8 cellular contexts compared by ENCODE assay signal in genomic region chr18:74598350-74599001, GRCh38. TPM values are rescaled to one million over a fixed set of nuclear protein-coding genes. Genes with fewer than 3 reads are reported as not detected.
DNase-seq lines count a peak whose midpoint lies in the region; ATAC-seq and TF ChIP-seq lines count a peak whose summit lies in the region.

No MANE protein-coding gene starts in this region.

- no peaks in the 10 kb centered on the region for H3K27me3 Mint-ChIP-seq in activated CD4-positive, alpha-beta T cell treated with anti-CD3 and anti-CD28 coated beads for 36 hours

- intact Hi-C loops in activated CD4-positive, alpha-beta T cell treated with anti-CD3 and anti-CD28 coated beads for 36 hours (cut with DNase I, micrococcal nuclease), result loop anchor here in 1 of 2 experiments (1.0 to 5.0 kb wide), 3 partner anchors 33 to 536 kb away; no protein-coding TSS in a partner anchor
- intact Hi-C loops in colonic mucosa (cut with DNase I), result loop anchor here (5.0 kb wide), 1 partner anchor 96 kb away; no protein-coding TSS in a partner anchor
- intact Hi-C loops in lower lobe of right lung (cut with DNase I), result no loop called here

- POLR2A ChIA-PET in activated CD4-positive, alpha-beta T cell treated with anti-CD3 and anti-CD28 coated beads for 36 hours (lab: Charles Lee), result interaction anchor here (0.6 to 1.5 kb wide), 4 partner anchors 16 to 612 kb away, joined by 3 to 5 read pairs (median 3); partner anchors contain the start of gene TSHZ1

- peak overlapping the region; percentile 86 for H3K4me3 Mint-ChIP-seq in activated CD4-positive, alpha-beta T cell treated with anti-CD3 and anti-CD28 coated beads for 36 hours

- H3K27me3 ChIP-seq in colonic mucosa, result no peaks in the 10 kb centered on the region
- no peaks in the 10 kb centered on the region for H3K27me3 ChIP-seq in lower lobe of right lung (ENCODE audit: low read depth)

- H3K27ac Mint-ChIP-seq in activated CD4-positive, alpha-beta T cell treated with anti-CD3 and anti-CD28 coated beads for 36 hours, result peak overlapping the region; percentile 99

- peak overlapping the region; percentile 91 to 95 for H3K9ac ChIP-seq in colonic mucosa (ENCODE audit: low read depth in 2 of 2, low read length in 2 of 2)

- H3K27ac ChIP-seq in colonic mucosa (peak overlapping the region; percentile 96), lower lobe of right lung (peak overlapping the region; percentile 99)

- CTCF ChIA-PET in activated CD4-positive, alpha-beta T cell treated with anti-CD3 and anti-CD28 coated beads for 36 hours (lab: Charles Lee), result interaction anchor here (0.6 to 1.5 kb wide), 7 partner anchors 9 to 242 kb away, joined by 3 to 8 read pairs (median 3); no protein-coding TSS in a partner anchor

- H3K4me1 ChIP-seq in colonic mucosa, result peaks cover 7% of the 10 kb centered on the region
- peaks cover 33% of the 10 kb centered on the region for H3K4me1 ChIP-seq in lower lobe of right lung

- H3K36me3 ChIP-seq in colonic mucosa (no peaks in the 10 kb centered on the region), lower lobe of right lung (peaks cover 2% of the 10 kb centered on the region)

- H3K4me1 Mint-ChIP-seq in activated CD4-positive, alpha-beta T cell treated with anti-CD3 and anti-CD28 coated beads for 36 hours, result peaks cover 36% of the 10 kb centered on the region

- H3K36me3 Mint-ChIP-seq in activated CD4-positive, alpha-beta T cell treated with anti-CD3 and anti-CD28 coated beads for 36 hours (ENCODE audit: low read depth), result peaks cover 34% of the 10 kb centered on the region

- H3K9me3 Mint-ChIP-seq in activated CD4-positive, alpha-beta T cell treated with anti-CD3 and anti-CD28 coated beads for 36 hours (ENCODE audit: low read depth), result peaks cover 3% of the 10 kb centered on the region

- no peaks in the 10 kb centered on the region for H3K9me3 ChIP-seq in colonic mucosa
- H3K9me3 ChIP-seq in lower lobe of right lung, result no peaks in the 10 kb centered on the region

- ATAC-seq in HG02870 (IDR thresholded peaks at IDR 0.05; ENCODE audit: unreplicated experiment) (peak; percentile 49), lower lobe of right lung (peak; percentile 69 to 76)
- peak; percentile 28 for ATAC-seq in activated CD4-positive, alpha-beta T cell treated with anti-CD3 and anti-CD28 coated beads for 36 hours

- peak; percentile 29 for DNase-seq in SIG-M5 treated with dmso at 0.1 percent for 504 hours (lab: John Stamatoyannopoulos, UW; ENCODE audit: unreplicated experiment)
- no peak for DNase-seq in SIG-M5 (lab: John Stamatoyannopoulos, UW)
- peak; percentile 41 to 46 for DNase-seq in NCI-H1930 (lab: John Stamatoyannopoulos, UW)
- peak; percentile 81 for DNase-seq in activated CD4-positive, alpha-beta T cell treated with anti-CD3 and anti-CD28 coated beads for 36 hours
- peak; percentile 57 for DNase-seq in colonic mucosa
- DNase-seq in lower lobe of right lung, result peak; percentile 84
- DNase-seq in stimulated activated CD8-positive, alpha-beta memory T cell treated with anti-CD3 and anti-CD28 coated beads, Interleukin-12 subunit alpha, Interleukin-12 subunit beta, amount 100 ng/mL, for 1 hour (ENCODE audit: low read depth), result peak; percentile 43

- H3K4me3 ChIP-seq in colonic mucosa (peak overlapping the region; percentile 94), lower lobe of right lung (peak overlapping the region; percentile 96)

- TF ChIP-seq CTCF in colonic mucosa (IDR thresholded peaks at IDR 0.05) (no peak), lower lobe of right lung (IDR thresholded peaks at IDR 0.05) (peak; percentile 13)

RNA-seq across cellular contexts. Expression of gene ZNF407, which starts 0.8 kb away (rescaled TPM):
- 10 to 100 TPM; 11.4 TPM for total RNA-seq in activated CD4-positive, alpha-beta T cell treated with anti-CD3 and anti-CD28 coated beads for 36 hours
- total RNA-seq in colonic mucosa (10 to 100 TPM in 1 of 2 donors, 1 to 10 TPM in 1; 8.1 to 13.1 TPM), lower lobe of right lung (16.1 TPM)
